23 cellular contexts compared by ENCODE assay signal in genomic region chr10:49334993-49335972, GRCh38. TPM values are rescaled to one million over a fixed set of nuclear protein-coding genes. Genes with fewer than 3 reads are reported as not detected.
DNase-seq lines count a peak whose midpoint lies in the region; ATAC-seq and TF ChIP-seq lines count a peak whose summit lies in the region.
"Had no signal": no experiment of that assay in that cellular context is flagged by ENCODE, and none has a peak within 500 bp of the region (broad histone marks: within the 10 kb centered on the region; RNA-seq: fewer than 3 reads in every experiment).

No MANE protein-coding gene starts in this region.

- no peaks in the 10 kb centered on the region for H3K4me1 ChIP-seq in GM23248 (ENCODE audit: insufficient read depth)
- H3K4me1 ChIP-seq: adrenal gland, HAP-1, heart left ventricle, tibial artery had no signal

- H3K36me3 ChIP-seq in GM23248 (ENCODE audit: low read depth): no peaks in the 10 kb centered on the region
- H3K36me3 ChIP-seq: adrenal gland, cardiac muscle cell, HAP-1, heart left ventricle, tibial artery had no signal

- H3F3A ChIP-seq in GM23248 (ENCODE audit: insufficient read depth): no peaks in the 10 kb centered on the region

- intact Hi-C loops in activated T-helper 2 cell treated with anti-CD3 and anti-CD28 coated beads, Interferon-gamma antibody, Interleukin-2, Interleukin-4, amounts not matched to agents 10 μg/mL and 5 μg/mL and 100 μg/mL, durations not matched to agents 14 hours and 24 hours and 36 hours (cut with micrococcal nuclease): no loop called here

- H3K4me3 Mint-ChIP-seq in activated T-helper 2 cell treated with anti-CD3 and anti-CD28 coated beads, Interferon-gamma antibody, Interleukin-2, Interleukin-4, amounts not matched to agents 10 μg/mL and 5 μg/mL and 100 μg/mL, durations not matched to agents 14 hours and 24 hours and 36 hours (ENCODE audit: low read depth): no peak overlapping the region
- peak overlapping the region; percentile 81 for H3K4me3 Mint-ChIP-seq in natural killer cell treated with Interleukin-12 subunit alpha and Interleukin-12 subunit beta and Interleukin-15 and Interleukin-18, amount 100 ng/mL, for 72 hours
- no peak overlapping the region for H3K4me3 Mint-ChIP-seq in osteocyte (ENCODE audit: unreplicated experiment)
- H3K4me3 Mint-ChIP-seq: WTC11 had no signal

- 45 to 53% methylated on average over 1 of the region's 1 CpG for WGBS in GM23248 (ENCODE audit: low coverage in 1 of 2, low lambda C conversion rate in 2 of 2, missing lambda C conversion rate in 2 of 2), 2 experiments

- H3K27ac ChIP-seq in GM23248: no peak overlapping the region
- H3K27ac ChIP-seq: adrenal gland, cardiac muscle cell, heart left ventricle, tibial artery had no signal

- H3K4me3 ChIP-seq in GM23248: no peak overlapping the region
- H3K4me3 ChIP-seq: adrenal gland, cardiac muscle cell, HAP-1, heart left ventricle, lung, smooth muscle cell, tibial artery had no signal

- H3K9ac ChIP-seq in GM23248: no peak overlapping the region

- H4K20me1 ChIP-seq in GM23248 (ENCODE audit: insufficient read depth): no peaks in the 10 kb centered on the region

- peaks cover 7% of the 10 kb centered on the region for H3K27me3 Mint-ChIP-seq in activated T-helper 2 cell treated with anti-CD3 and anti-CD28 coated beads, Interferon-gamma antibody, Interleukin-2, Interleukin-4, amounts not matched to agents 10 μg/mL and 5 μg/mL and 100 μg/mL, durations not matched to agents 14 hours and 24 hours and 36 hours (ENCODE audit: low read depth)
- H3K27me3 Mint-ChIP-seq in natural killer cell treated with Interleukin-12 subunit alpha and Interleukin-12 subunit beta and Interleukin-15 and Interleukin-18, amount 100 ng/mL, for 72 hours: no peaks in the 10 kb centered on the region
- H3K27me3 Mint-ChIP-seq in osteocyte (ENCODE audit: unreplicated experiment): peaks cover 12% of the 10 kb centered on the region

- H3K4me2 ChIP-seq in GM23248 (ENCODE audit: unreplicated experiment): no peak overlapping the region
- H3K4me2 ChIP-seq: smooth muscle cell had no signal

- peaks cover 15% of the 10 kb centered on the region for H3K27me3 ChIP-seq in GM23248 (replicated peaks; ENCODE audit: insufficient read depth)
- H3K27me3 ChIP-seq: adrenal gland, heart left ventricle, tibial artery had no signal

- peaks cover 8% of the 10 kb centered on the region for H3K4me1 Mint-ChIP-seq in activated T-helper 2 cell treated with anti-CD3 and anti-CD28 coated beads, Interferon-gamma antibody, Interleukin-2, Interleukin-4, amounts not matched to agents 10 μg/mL and 5 μg/mL and 100 μg/mL, durations not matched to agents 14 hours and 24 hours and 36 hours (ENCODE audit: low read depth)
- H3K4me1 Mint-ChIP-seq in natural killer cell treated with Interleukin-12 subunit alpha and Interleukin-12 subunit beta and Interleukin-15 and Interleukin-18, amount 100 ng/mL, for 72 hours (ENCODE audit: low read depth in 2 of 2): peaks cover 15 to 17% of the 10 kb centered on the region in 2 donors
- H3K4me1 Mint-ChIP-seq in osteocyte (ENCODE audit: unreplicated experiment): no peaks in the 10 kb centered on the region
- H3K4me1 Mint-ChIP-seq: WTC11 had no signal

- peak; percentile 92 for ATAC-seq in natural killer cell treated with Interleukin-12 subunit alpha and Interleukin-12 subunit beta and Interleukin-15 and Interleukin-18, amount 100 ng/mL, for 72 hours
- ATAC-seq: heart left ventricle, WTC11 had no signal

- H3K27ac Mint-ChIP-seq in activated T-helper 2 cell treated with anti-CD3 and anti-CD28 coated beads, Interferon-gamma antibody, Interleukin-2, Interleukin-4, amounts not matched to agents 10 μg/mL and 5 μg/mL and 100 μg/mL, durations not matched to agents 14 hours and 24 hours and 36 hours: peak overlapping the region; percentile 14
- H3K27ac Mint-ChIP-seq in natural killer cell treated with Interleukin-12 subunit alpha and Interleukin-12 subunit beta and Interleukin-15 and Interleukin-18, amount 100 ng/mL, for 72 hours: peak overlapping the region; percentile 86 to 90
- H3K27ac Mint-ChIP-seq in osteocyte (ENCODE audit: unreplicated experiment): no peak overlapping the region
- H3K27ac Mint-ChIP-seq: WTC11 had no signal

- H2AFZ ChIP-seq in GM23248: no peak overlapping the region

- H3K79me2 ChIP-seq in GM23248 (ENCODE audit: insufficient read depth): no peaks in the 10 kb centered on the region

- TF ChIP-seq CTCF in osteocyte (IDR thresholded peaks at IDR 0.05): no peak

- peaks cover 17% of the 10 kb centered on the region for H3K9me3 Mint-ChIP-seq in activated T-helper 2 cell treated with anti-CD3 and anti-CD28 coated beads, Interferon-gamma antibody, Interleukin-2, Interleukin-4, amounts not matched to agents 10 μg/mL and 5 μg/mL and 100 μg/mL, durations not matched to agents 14 hours and 24 hours and 36 hours
- peaks cover 11% of the 10 kb centered on the region for H3K9me3 Mint-ChIP-seq in natural killer cell treated with Interleukin-12 subunit alpha and Interleukin-12 subunit beta and Interleukin-15 and Interleukin-18, amount 100 ng/mL, for 72 hours
- H3K9me3 Mint-ChIP-seq in osteocyte (ENCODE audit: unreplicated experiment): no peaks in the 10 kb centered on the region

- H3K36me3 Mint-ChIP-seq in activated T-helper 2 cell treated with anti-CD3 and anti-CD28 coated beads, Interferon-gamma antibody, Interleukin-2, Interleukin-4, amounts not matched to agents 10 μg/mL and 5 μg/mL and 100 μg/mL, durations not matched to agents 14 hours and 24 hours and 36 hours (ENCODE audit: low read depth): peaks cover 7% of the 10 kb centered on the region
- peaks cover 18% of the 10 kb centered on the region for H3K36me3 Mint-ChIP-seq in natural killer cell treated with Interleukin-12 subunit alpha and Interleukin-12 subunit beta and Interleukin-15 and Interleukin-18, amount 100 ng/mL, for 72 hours
- H3K36me3 Mint-ChIP-seq in osteocyte (ENCODE audit: unreplicated experiment): no peaks in the 10 kb centered on the region
- H3K36me3 Mint-ChIP-seq: WTC11 had no signal

- in situ Hi-C loops in GM23248 (cut with MboI): no loop called here

- peak; percentile 38 for DNase-seq in NK-92 treated with Interleukin-12 subunit alpha and Interleukin-12 subunit beta, amount 100 ng/mL, for 24 hours (lab: John Stamatoyannopoulos, UW)
- DNase-seq in NK-92 (lab: John Stamatoyannopoulos, UW; ENCODE audit: unreplicated experiment): no peak
- peak; percentile 3 for DNase-seq in NAMALWA (ENCODE audit: low spot score)
- no peak for DNase-seq in activated T-helper 2 cell treated with anti-CD3 and anti-CD28 coated beads, Interferon-gamma antibody, Interleukin-2, Interleukin-4, amounts not matched to agents 10 μg/mL and 5 μg/mL and 100 μg/mL, durations not matched to agents 14 hours and 24 hours and 36 hours (ENCODE audit: low spot score)
- no peak for DNase-seq in natural killer cell treated with Interleukin-12 subunit alpha and Interleukin-12 subunit beta and Interleukin-15 and Interleukin-18, amount 100 ng/mL, for 72 hours (ENCODE audit: low spot score)
- DNase-seq in osteocyte (ENCODE audit: extremely low spot score, unreplicated experiment): no peak
- no peak for DNase-seq in GM23248
- no peak for DNase-seq in NCI-H2029 treated with DMSO at 0.1 percent for 48 hours (lab: John Stamatoyannopoulos, UW)
- DNase-seq: 8988T; adrenal gland; DMS153; effector CD8-positive, alpha-beta T cell; heart left ventricle; NCI-H2227 treated with DMSO at 0.1 percent for 48 hours; SW 1271; tibial artery had no signal

- H3K9me2 ChIP-seq in GM23248 (ENCODE audit: insufficient read depth): no peaks in the 10 kb centered on the region

- H3K9me3 ChIP-seq in GM23248 (ENCODE audit: low read depth): no peaks in the 10 kb centered on the region
- H3K9me3 ChIP-seq: adrenal gland, HAP-1, heart left ventricle, tibial artery had no signal

RNA-seq across cellular contexts. Expression of gene C10orf71, which starts 36.3 kb away (rescaled TPM):
- not detected in 2 replicates for total RNA-seq in activated T-helper 2 cell treated with anti-CD3 and anti-CD28 coated beads, Interferon-gamma antibody, Interleukin-2, Interleukin-4, amounts not matched to agents 10 μg/mL and 5 μg/mL and 100 μg/mL, durations not matched to agents 14 hours and 24 hours and 36 hours
- not detected for total RNA-seq in natural killer cell treated with Interleukin-12 subunit alpha and Interleukin-12 subunit beta and Interleukin-15 and Interleukin-18, amount 100 ng/mL, for 72 hours
- not detected in 2 replicates for total RNA-seq in osteocyte
- total RNA-seq in GM23248 (2014; rRNA removed; shearing (Covaris generic)): not detected in 2 replicates
- polyA plus RNA-seq in GM23248 (2016; fragmentation: Nextera tagmentation; extraction: Ambion mirVana): not detected in 2 replicates
- total RNA-seq: fibroblast of lung, lung, smooth muscle cell, WTC11 had no signal
- polyA plus RNA-seq: BJ, fibroblast of lung, lung, smooth muscle cell had no signal

Comparison
In these comparisons a context has a peak if more than half of its experiments do, and no peak if none do; other contexts are left out.
1. DNase-seq: peak in NK-92 treated with Interleukin-12 subunit alpha and Interleukin-12 subunit beta, amount 100 ng/mL, for 24 hours (single experiment) and NAMALWA (single experiment); none in NK-92 (single experiment), activated T-helper 2 cell treated with anti-CD3 and anti-CD28 coated beads, Interferon-gamma antibody, Interleukin-2, Interleukin-4, amounts not matched to agents 10 μg/mL and 5 μg/mL and 100 μg/mL, durations not matched to agents 14 hours and 24 hours and 36 hours (single experiment), natural killer cell treated with Interleukin-12 subunit alpha and Interleukin-12 subunit beta and Interleukin-15 and Interleukin-18, amount 100 ng/mL, for 72 hours (single experiment), osteocyte (single experiment), GM23248 (single experiment) and NCI-H2029 treated with DMSO at 0.1 percent for 48 hours (single experiment).